Comparison of ENCODE assay signal across 9 cellular contexts in the genomic region with DNA sequence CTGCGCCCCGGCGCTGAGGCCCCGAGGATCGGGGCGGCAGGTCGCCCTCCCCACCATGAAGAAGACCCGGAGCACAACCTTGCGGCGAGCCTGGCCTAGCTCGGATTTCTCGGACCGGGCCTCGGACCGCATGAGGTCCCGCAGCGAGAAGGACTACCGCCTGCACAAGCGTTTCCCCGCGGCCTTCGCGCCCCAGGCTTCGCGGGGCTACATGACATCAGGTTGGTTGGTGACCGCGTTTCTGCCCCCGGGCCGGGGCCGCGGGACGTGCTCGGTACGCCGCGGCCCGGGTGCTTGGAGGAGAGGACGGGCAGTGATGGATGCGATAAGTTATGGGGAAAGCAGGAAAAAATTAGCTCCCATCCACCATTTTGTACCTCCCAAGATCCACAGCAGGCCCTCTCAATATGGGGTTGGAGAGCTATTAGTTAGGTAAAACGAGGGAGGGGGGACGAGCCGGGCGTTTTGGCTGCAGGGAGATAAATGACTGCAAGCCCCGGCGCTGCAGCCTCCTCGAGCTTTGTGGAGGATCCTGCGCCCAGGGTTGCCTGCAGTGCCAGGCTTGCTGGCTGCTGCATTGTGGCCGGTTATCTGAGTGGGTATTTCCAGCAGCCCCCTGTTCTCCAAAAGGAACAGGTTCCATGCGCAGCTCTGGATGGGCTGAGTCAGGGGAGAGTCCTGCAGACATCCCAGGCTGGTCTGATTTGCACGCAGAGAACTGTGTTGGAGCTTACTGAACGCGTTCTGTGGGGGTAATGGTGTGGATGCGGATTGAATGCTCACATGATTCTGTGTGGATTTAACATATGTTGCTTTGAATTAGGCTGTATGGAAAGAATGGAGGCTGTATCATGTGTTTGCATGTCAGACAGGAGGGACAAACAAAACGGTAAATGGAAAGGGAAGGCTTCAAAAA. TPM values are rescaled to one million over a fixed set of nuclear protein-coding genes. Genes with fewer than 3 reads are reported as not detected.
A peak's percentile ranks its signal among the peaks of the same experiment; 100 is the strongest.
DNase-seq lines count a peak whose midpoint lies in the region; ATAC-seq, FAIRE-seq and TF ChIP-seq lines count a peak whose summit lies in the region.
"Had no signal": no experiment of that assay in that cellular context is flagged by ENCODE, and none has a peak within 500 bp of the region (broad histone marks: within the 10 kb centered on the region; RNA-seq: fewer than 3 reads in every experiment).

No MANE protein-coding gene starts in this region.

- H3K9ac ChIP-seq in endothelial cell of umbilical vein (replicated peaks; ENCODE audit: extremely low read depth, insufficient read depth, low read length), result no peak overlapping the region

- DNase-seq in activated naive CD8-positive, alpha-beta T cell treated with anti-CD3 and anti-CD28 coated beads, Interleukin-2, amount 10 ng/mL, durations not matched to agents 7 days and 5 days, result peak; percentile 29
- DNase-seq in activated naive CD8-positive, alpha-beta T cell treated with anti-CD3 and anti-CD28 coated beads, Interleukin-2, amount 50 U/mL, for 24 hours, result no peak
- DNase-seq in endothelial cell of umbilical vein (ENCODE audit: low read depth, low spot score) (no peak), midbrain (lab: John Stamatoyannopoulos, UW) (peak; percentile 54), upper lobe of left lung (peak in 1 of 2 donors; percentile 80), NCI-H146 (lab: John Stamatoyannopoulos, UW) (no peak)
- no peak for DNase-seq in naive thymus-derived CD8-positive, alpha-beta T cell
- DNase-seq: immature natural killer cell had no signal

- no peak overlapping the region for H3K4me3 Mint-ChIP-seq in activated naive CD8-positive, alpha-beta T cell treated with anti-CD3 and anti-CD28 coated beads, Interleukin-2, amount 10 ng/mL, durations not matched to agents 7 days and 5 days
- H3K4me3 Mint-ChIP-seq in activated naive CD8-positive, alpha-beta T cell treated with anti-CD3 and anti-CD28 coated beads, Interleukin-2, amount 50 U/mL, for 24 hours, result no peak overlapping the region
- peak overlapping the region in 5 of 10 donors; percentile 0 to 41 (median 31) for H3K4me3 Mint-ChIP-seq in naive thymus-derived CD8-positive, alpha-beta T cell
- H3K4me3 Mint-ChIP-seq: immature natural killer cell had no signal

- H3K36me3 ChIP-seq in endothelial cell of umbilical vein (ENCODE audit: control insufficient read depth in 2 of 2, extremely low read depth in 1 of 2, insufficient read depth in 2 of 2, low read length in 2 of 2) (no peaks in the 10 kb centered on the region), upper lobe of left lung (no peaks in the 10 kb centered on the region)

- H3K4me3 ChIP-seq in endothelial cell of umbilical vein (replicated peaks in 1 of 3; ENCODE audit: insufficient read depth in 1 of 3, low read depth in 1 of 3, low read length in 3 of 3) (no peak overlapping the region), upper lobe of left lung (peak overlapping the region in 3 of 4 donors; percentile 62 to 70 (median 64))

- dilution Hi-C loops in endothelial cell of umbilical vein (cut with MboI; ENCODE audit: extremely low pct_ligation_motif_present, low sequenced_read_pairs), result no loop called here

- no peak overlapping the region for H3K27ac Mint-ChIP-seq in activated naive CD8-positive, alpha-beta T cell treated with anti-CD3 and anti-CD28 coated beads, Interleukin-2, amount 10 ng/mL, durations not matched to agents 7 days and 5 days
- H3K27ac Mint-ChIP-seq in activated naive CD8-positive, alpha-beta T cell treated with anti-CD3 and anti-CD28 coated beads, Interleukin-2, amount 50 U/mL, for 24 hours, result no peak overlapping the region
- no peak overlapping the region for H3K27ac Mint-ChIP-seq in naive thymus-derived CD8-positive, alpha-beta T cell
- H3K27ac Mint-ChIP-seq: immature natural killer cell had no signal

- no peak for TF ChIP-seq EP300 in upper lobe of left lung (IDR thresholded peaks at IDR 0.05)

- CTCF ChIA-PET in endothelial cell of umbilical vein (lab: Charles Lee), result no interaction called here

- no peak for ATAC-seq in activated naive CD8-positive, alpha-beta T cell treated with anti-CD3 and anti-CD28 coated beads, Interleukin-2, amount 10 ng/mL, durations not matched to agents 7 days and 5 days (ENCODE audit: low read depth)
- no peak for ATAC-seq in activated naive CD8-positive, alpha-beta T cell treated with anti-CD3 and anti-CD28 coated beads, Interleukin-2, amount 50 U/mL, for 24 hours
- ATAC-seq in upper lobe of left lung (ENCODE audit: low FRiP score in 2 of 2) (peak in 1 of 2 donors; percentile 36), GM18511 (IDR thresholded peaks at IDR 0.05; ENCODE audit: unreplicated experiment) (no peak)
- ATAC-seq in naive thymus-derived CD8-positive, alpha-beta T cell, result no peak

- TF ChIP-seq POLR2A in endothelial cell of umbilical vein (IDR thresholded peaks at IDR 0.05; ENCODE audit: low read depth, low read length), result no peak
- TF ChIP-seq POLR2A in upper lobe of left lung (IDR thresholded peaks at IDR 0.05), result no peak

- H3K27me3 Mint-ChIP-seq in activated naive CD8-positive, alpha-beta T cell treated with anti-CD3 and anti-CD28 coated beads, Interleukin-2, amount 10 ng/mL, durations not matched to agents 7 days and 5 days, result peaks cover 68% of the 10 kb centered on the region
- peaks cover 52% of the 10 kb centered on the region for H3K27me3 Mint-ChIP-seq in activated naive CD8-positive, alpha-beta T cell treated with anti-CD3 and anti-CD28 coated beads, Interleukin-2, amount 50 U/mL, for 24 hours
- peaks cover 40 to 60% (median 57%) of the 10 kb centered on the region in 5 donors for H3K27me3 Mint-ChIP-seq in naive thymus-derived CD8-positive, alpha-beta T cell

- H3K9me3 ChIP-seq in endothelial cell of umbilical vein (replicated peaks; ENCODE audit: control insufficient read depth, insufficient read depth, low read length) (no peaks in the 10 kb centered on the region), upper lobe of left lung (no peaks in the 10 kb centered on the region)

- POLR2A ChIA-PET in activated naive CD8-positive, alpha-beta T cell treated with anti-CD3 and anti-CD28 coated beads, Interleukin-2, amount 10 ng/mL, durations not matched to agents 7 days and 5 days (lab: Charles Lee), result no interaction called here
- POLR2A ChIA-PET in endothelial cell of umbilical vein (lab: Charles Lee), result no interaction called here
- POLR2A ChIA-PET in naive thymus-derived CD8-positive, alpha-beta T cell (lab: Charles Lee), result no interaction called here

- H3K36me3 Mint-ChIP-seq in activated naive CD8-positive, alpha-beta T cell treated with anti-CD3 and anti-CD28 coated beads, Interleukin-2, amount 10 ng/mL, durations not matched to agents 7 days and 5 days, result no peaks in the 10 kb centered on the region
- no peaks in the 10 kb centered on the region for H3K36me3 Mint-ChIP-seq in activated naive CD8-positive, alpha-beta T cell treated with anti-CD3 and anti-CD28 coated beads, Interleukin-2, amount 50 U/mL, for 24 hours (ENCODE audit: low read depth)
- H3K36me3 Mint-ChIP-seq in naive thymus-derived CD8-positive, alpha-beta T cell, result peaks cover 0 to 5% (median 0%) of the 10 kb centered on the region in 3 donors

- no peaks in the 10 kb centered on the region for H4K20me1 ChIP-seq in endothelial cell of umbilical vein (replicated peaks; ENCODE audit: control insufficient read depth, extremely low read depth, insufficient read depth, low read length)

- H3K9me3 Mint-ChIP-seq in activated naive CD8-positive, alpha-beta T cell treated with anti-CD3 and anti-CD28 coated beads, Interleukin-2, amount 10 ng/mL, durations not matched to agents 7 days and 5 days, result no peaks in the 10 kb centered on the region
- no peaks in the 10 kb centered on the region for H3K9me3 Mint-ChIP-seq in activated naive CD8-positive, alpha-beta T cell treated with anti-CD3 and anti-CD28 coated beads, Interleukin-2, amount 50 U/mL, for 24 hours
- peaks cover 0 to 4% (median 0%) of the 10 kb centered on the region in 9 donors for H3K9me3 Mint-ChIP-seq in naive thymus-derived CD8-positive, alpha-beta T cell

- WGBS in upper lobe of left lung, 2 donors, result 28 to 47% methylated on average over 37 to 48 of the region's 54 CpGs

- H3K9me1 ChIP-seq in endothelial cell of umbilical vein (replicated peaks; ENCODE audit: control insufficient read depth, extremely low read depth, insufficient read depth, low read length), result no peaks in the 10 kb centered on the region

- H3K27ac ChIP-seq in endothelial cell of umbilical vein (ENCODE audit: insufficient read depth, low read depth, low read length) (no peak overlapping the region), upper lobe of left lung (no peak overlapping the region)

- intact Hi-C loops in endothelial cell of umbilical vein (cut with micrococcal nuclease), result loop anchor here (5.0 kb wide), 1 partner anchor 185 kb away; no protein-coding TSS in a partner anchor

- no TSS peak for BruUV-seq in endothelial cell of umbilical vein (replicated peaks; lab: Mats Ljungman, UMichigan)

- TF ChIP-seq CTCF in endothelial cell of umbilical vein (IDR thresholded peaks at IDR 0.05; ENCODE audit: extremely low read depth in 1 of 2, insufficient read depth in 1 of 2, low read depth in 1 of 2, low read length in 2 of 2), result no peak
- no peak for TF ChIP-seq CTCF in upper lobe of left lung (IDR thresholded peaks at IDR 0.05)

- no peak overlapping the region for H2AFZ ChIP-seq in endothelial cell of umbilical vein (ENCODE audit: low read depth, low read length)

- H3K27me3 ChIP-seq in endothelial cell of umbilical vein (ENCODE audit: control insufficient read depth in 2 of 2, insufficient read depth in 2 of 2, low read length in 2 of 2) (peaks cover 19 to 25% of the 10 kb centered on the region in 2 experiments), upper lobe of left lung (peaks cover 0 to 9% (median 3%) of the 10 kb centered on the region in 4 donors)

- H3K4me1 Mint-ChIP-seq in activated naive CD8-positive, alpha-beta T cell treated with anti-CD3 and anti-CD28 coated beads, Interleukin-2, amount 10 ng/mL, durations not matched to agents 7 days and 5 days, result no peaks in the 10 kb centered on the region
- peaks cover 2% of the 10 kb centered on the region for H3K4me1 Mint-ChIP-seq in activated naive CD8-positive, alpha-beta T cell treated with anti-CD3 and anti-CD28 coated beads, Interleukin-2, amount 50 U/mL, for 24 hours
- peaks cover 2 to 13% (median 7%) of the 10 kb centered on the region in 4 donors for H3K4me1 Mint-ChIP-seq in naive thymus-derived CD8-positive, alpha-beta T cell

- no peak for FAIRE-seq in endothelial cell of umbilical vein (lab: Jason Lieb, UNC)

- H3K4me1 ChIP-seq in endothelial cell of umbilical vein (ENCODE audit: control insufficient read depth, extremely low read depth, insufficient read depth, low read length) (no peaks in the 10 kb centered on the region), upper lobe of left lung (peaks cover 13 to 30% (median 24%) of the 10 kb centered on the region in 4 donors)

- H3K79me2 ChIP-seq in endothelial cell of umbilical vein (ENCODE audit: control insufficient read depth, insufficient read depth, low read length), result no peaks in the 10 kb centered on the region

- no peak overlapping the region for H3K4me2 ChIP-seq in endothelial cell of umbilical vein (ENCODE audit: insufficient read depth, low read length)

RNA-seq across cellular contexts. Expression of a gene that starts 1.9 kb away (rescaled TPM):
- not detected for total RNA-seq in activated naive CD8-positive, alpha-beta T cell treated with anti-CD3 and anti-CD28 coated beads, Interleukin-2, amount 10 ng/mL, durations not matched to agents 7 days and 5 days
- total RNA-seq in endothelial cell of umbilical vein, result 0.02 and 0.24 TPM in 2 replicates
- polyA plus RNA-seq in endothelial cell of umbilical vein, result 0.03 and 0.32 TPM in 2 replicates
- polyA plus RNA-seq in endothelial cell of umbilical vein (2011; cell fraction: cytosol; rRNA removed), result 0.01 and 0.13 TPM in 2 replicates
- 0.04 and 0.42 TPM in 2 replicates for polyA plus RNA-seq in endothelial cell of umbilical vein (2011; cell fraction: nucleus; rRNA removed)
- polyA plus RNA-seq in endothelial cell of umbilical vein (2012), result 0.07 TPM in 1 of 2 replicates, not detected in the other
- polyA minus RNA-seq in endothelial cell of umbilical vein, result 0.02 TPM in 1 of 2 replicates, not detected in the other
- 2.2 TPM for polyA minus RNA-seq in endothelial cell of umbilical vein (2011; cell fraction: cytosol; rRNA and poly(A)+ RNA removed)
- 0.05 and 0.82 TPM in 2 replicates for polyA minus RNA-seq in endothelial cell of umbilical vein (2011; cell fraction: nucleus; rRNA and poly(A)+ RNA removed)
- 10 to 100 TPM; 10.1 to 49.2 (median 24.1) TPM for total RNA-seq in upper lobe of left lung
- not detected for total RNA-seq in naive thymus-derived CD8-positive, alpha-beta T cell
- not detected for polyA plus RNA-seq in naive thymus-derived CD8-positive, alpha-beta T cell
- polyA plus RNA-seq: immature natural killer cell had no signal

Comparison
In these comparisons a context has a peak if more than half of its experiments do, and no peak if none do; other contexts are left out.
1. DNase-seq: peak in activated naive CD8-positive, alpha-beta T cell treated with anti-CD3 and anti-CD28 coated beads, Interleukin-2, amount 10 ng/mL, durations not matched to agents 7 days and 5 days (single experiment) and midbrain (single experiment); none in activated naive CD8-positive, alpha-beta T cell treated with anti-CD3 and anti-CD28 coated beads, Interleukin-2, amount 50 U/mL, for 24 hours (single experiment), endothelial cell of umbilical vein (single experiment), naive thymus-derived CD8-positive, alpha-beta T cell (0 of 10) and NCI-H146 (single experiment).
2. H3K4me3 ChIP-seq: peak in upper lobe of left lung (3 of 4); none in endothelial cell of umbilical vein (0 of 3).